Comparison of ENCODE assay signal across 16 cellular contexts in the genomic region with DNA sequence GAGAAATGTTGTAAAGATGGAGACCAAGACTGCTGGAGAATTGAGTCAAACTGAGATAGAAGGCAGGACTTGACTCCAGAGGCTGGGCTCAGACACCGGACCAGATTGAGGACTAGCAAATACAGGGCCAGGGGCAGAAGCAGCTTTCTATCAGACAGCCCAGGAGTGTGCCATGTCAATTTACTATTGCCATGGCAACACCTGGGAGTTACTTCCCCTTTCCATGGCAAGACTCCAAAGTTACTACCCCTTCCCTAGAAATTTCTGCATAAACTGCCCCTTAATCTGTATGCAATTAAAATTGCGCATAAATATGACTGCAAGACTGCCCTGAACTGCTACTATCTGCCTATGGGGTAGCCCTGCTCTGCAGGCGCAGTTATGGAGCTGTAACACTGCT.
"Had no signal": no experiment of that assay in that cellular context is flagged by ENCODE, and none has a peak within 500 bp of the region (broad histone marks: within the 10 kb centered on the region; RNA-seq: fewer than 3 reads in every experiment).

No MANE protein-coding gene starts in this region.

- ATAC-seq: esophagus mucosa, left colon, lower lobe of right lung had no signal

- H3K9me3 Mint-ChIP-seq: activated B cell treated with CpG ODN at 0.5 μM for 24 hours; activated CD4-positive, alpha-beta T cell treated with anti-CD3 and anti-CD28 coated beads, Interleukin-2, amount 10 ng/mL, durations not matched to agents 7 days and 5 days; activated naive CD8-positive, alpha-beta T cell treated with anti-CD3 and anti-CD28 coated beads for 36 hours; activated T-helper 1 cell treated with anti-CD3 and anti-CD28 coated beads, Interleukin-12 subunit alpha, Interleukin-12 subunit beta, Interleukin-2, Interleukin-4 antibody, amounts not matched to agents 30 ng/mL and 10 ng/mL and 1 ng/mL, durations not matched to agents 14 hours and 24 hours and 36 hours; neural crest cell had no signal

- H3K27ac Mint-ChIP-seq: activated B cell treated with CpG ODN at 0.5 μM for 24 hours; activated CD4-positive, alpha-beta T cell treated with anti-CD3 and anti-CD28 coated beads, Interleukin-2, amount 10 ng/mL, durations not matched to agents 7 days and 5 days; activated naive CD8-positive, alpha-beta T cell treated with anti-CD3 and anti-CD28 coated beads for 36 hours; activated T-helper 1 cell treated with anti-CD3 and anti-CD28 coated beads, Interleukin-12 subunit alpha, Interleukin-12 subunit beta, Interleukin-2, Interleukin-4 antibody, amounts not matched to agents 30 ng/mL and 10 ng/mL and 1 ng/mL, durations not matched to agents 14 hours and 24 hours and 36 hours; brain had no signal

- H3K4me3 Mint-ChIP-seq: activated B cell treated with CpG ODN at 0.5 μM for 24 hours; activated CD4-positive, alpha-beta T cell treated with anti-CD3 and anti-CD28 coated beads, Interleukin-2, amount 10 ng/mL, durations not matched to agents 7 days and 5 days; activated naive CD8-positive, alpha-beta T cell treated with anti-CD3 and anti-CD28 coated beads for 36 hours; activated T-helper 1 cell treated with anti-CD3 and anti-CD28 coated beads, Interleukin-12 subunit alpha, Interleukin-12 subunit beta, Interleukin-2, Interleukin-4 antibody, amounts not matched to agents 30 ng/mL and 10 ng/mL and 1 ng/mL, durations not matched to agents 14 hours and 24 hours and 36 hours; brain; neural crest cell had no signal

- H3K36me3 Mint-ChIP-seq: activated naive CD8-positive, alpha-beta T cell treated with anti-CD3 and anti-CD28 coated beads for 36 hours; brain had no signal

- H3K4me1 Mint-ChIP-seq: activated naive CD8-positive, alpha-beta T cell treated with anti-CD3 and anti-CD28 coated beads for 36 hours had no signal

- H3K27me3 Mint-ChIP-seq: activated CD4-positive, alpha-beta T cell treated with anti-CD3 and anti-CD28 coated beads, Interleukin-2, amount 10 ng/mL, durations not matched to agents 7 days and 5 days; activated naive CD8-positive, alpha-beta T cell treated with anti-CD3 and anti-CD28 coated beads for 36 hours; brain had no signal

- DNase-seq: activated B cell treated with CpG ODN at 0.5 μM for 24 hours; activated CD4-positive, alpha-beta T cell treated with anti-CD3 and anti-CD28 coated beads, Interleukin-2, amount 10 ng/mL, durations not matched to agents 7 days and 5 days; activated CD8-positive, alpha-beta memory T cell treated with anti-CD3 and anti-CD28 coated beads for 24 hours; activated naive CD8-positive, alpha-beta T cell treated with anti-CD3 and anti-CD28 coated beads for 36 hours; amygdala; central memory CD4-positive, alpha-beta T cell; colonic mucosa; left colon; lower lobe of right lung; midbrain; ovary; stimulated activated CD4-positive, alpha-beta T cell treated with anti-CD3 and anti-CD28 coated beads, Interleukin-2, amount 100 ng/mL, for 24 hours had no signal
